ENCODE assay signal across 1 cellular context in the genomic region with DNA sequence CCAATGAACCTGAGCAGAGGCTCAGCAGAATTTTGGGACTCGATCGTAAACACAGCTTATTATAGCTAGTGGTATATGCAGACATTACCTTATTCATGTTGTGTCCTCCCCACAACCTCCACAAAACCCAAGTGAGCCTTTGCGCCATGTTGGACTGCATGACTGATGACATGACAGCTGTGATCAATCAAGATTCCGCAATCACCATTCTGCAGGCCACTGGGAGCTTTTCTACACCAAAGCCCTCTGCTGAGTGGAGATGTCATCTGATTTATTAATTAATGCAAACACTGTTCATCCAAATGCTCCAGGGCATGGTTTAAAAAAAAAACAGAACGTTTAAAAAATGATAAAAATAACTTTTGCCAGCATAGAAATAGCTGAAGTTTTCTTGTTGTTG.
A peak's percentile ranks its signal among the peaks of the same experiment; 100 is the strongest.
TF ChIP-seq lines count a peak whose summit lies in the region.

No MANE protein-coding gene starts in this region.

TF ChIP-seq in HepG2, 621 proteins besides CTCF, POLR2A, EP300 and RAD21:
- TF ChIP-seq ZNF326 (CRISPR knock-in tag; IDR thresholded peaks at IDR 0.05; ENCODE audit: borderline replicate concordance) (no peak), HOXD1 (CRISPR knock-in tag; IDR thresholded peaks at IDR 0.05) (peak; percentile 61; the same call in 1 of the 2 replicates), ZNF503 (CRISPR knock-in tag; IDR thresholded peaks at IDR 0.05) (no peak), CEBPB (IDR thresholded peaks at IDR 0.05; ENCODE audit: borderline replicate concordance, low read depth, low read length) (peak; percentile 56; the same call in 1 of the 2 replicates)
